1 cellular context compared by ENCODE assay signal in the genomic region with DNA sequence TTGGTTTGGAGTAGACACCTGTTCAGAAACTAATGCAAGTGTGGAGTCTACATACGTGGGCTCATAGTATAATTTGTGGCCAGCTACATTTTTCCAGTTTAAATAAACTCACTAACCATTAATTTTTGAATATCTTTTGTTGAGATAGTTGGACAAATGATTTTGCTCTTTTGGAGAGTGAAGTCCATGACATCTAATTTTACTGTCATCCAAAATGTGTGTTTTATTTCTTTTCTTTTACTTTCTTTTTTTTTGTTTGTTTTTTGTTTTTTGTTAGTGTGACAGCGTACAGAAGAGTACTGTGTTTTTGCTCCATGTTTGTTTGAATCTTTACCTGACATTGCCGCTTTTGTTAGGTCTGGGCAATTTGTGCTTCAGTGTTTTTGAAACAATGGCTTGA.
TF ChIP-seq lines count a peak whose summit lies in the region.

No MANE protein-coding gene starts in this region.

TF ChIP-seq in HepG2, 621 proteins besides CTCF, POLR2A, EP300 and RAD21:
- TF ChIP-seq TAF1 (CRISPR knock-in tag; IDR thresholded peaks at IDR 0.05): no peak
- peak; percentile 30; the same call in 1 of the 2 replicates for TF ChIP-seq RBFOX2 (IDR thresholded peaks at IDR 0.05; ENCODE audit: low read depth, low read length)
- TF ChIP-seq ZNF264 (CRISPR knock-in tag; IDR thresholded peaks at IDR 0.05): no peak
